Comparison of ENCODE assay signal across 15 cellular contexts in the genomic region with DNA sequence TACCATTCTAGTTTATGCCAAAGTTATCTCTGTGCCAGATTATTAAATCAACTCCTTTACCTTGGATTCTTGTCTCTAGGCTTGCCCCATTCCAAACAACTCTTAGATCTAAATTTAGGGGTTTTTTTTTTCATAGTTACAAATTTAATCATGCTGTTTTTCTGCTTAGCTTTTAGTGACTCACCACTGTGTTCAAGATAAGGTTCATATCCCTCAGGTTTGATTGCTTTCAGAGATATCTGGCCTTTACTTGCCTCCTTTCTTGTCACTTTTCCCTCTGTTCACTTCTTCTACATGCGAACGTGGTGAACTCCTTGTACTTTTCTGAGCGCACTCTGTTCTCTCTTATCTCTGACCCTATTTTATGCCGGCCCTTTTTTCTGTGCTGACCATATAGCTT.
"Had no signal": no experiment of that assay in that cellular context is flagged by ENCODE, and none has a peak within 500 bp of the region (broad histone marks: within the 10 kb centered on the region; RNA-seq: fewer than 3 reads in every experiment).

No MANE protein-coding gene starts in this region.

- H3K27ac ChIP-seq: breast epithelium, dorsolateral prefrontal cortex, esophagus muscularis mucosa, heart left ventricle, neutrophil, sigmoid colon, thoracic aorta had no signal

- H3K4me1 ChIP-seq: breast epithelium, esophagus muscularis mucosa, heart left ventricle, sigmoid colon had no signal

- ATAC-seq: heart left ventricle; left lobe of liver; mucosa of descending colon; naive thymus-derived CD8-positive, alpha-beta T cell; stimulated activated naive CD8-positive, alpha-beta T cell treated with anti-CD3 and anti-CD28 coated beads, Interleukin-15, amount 100 ng/mL, for 72 hours had no signal

- H3K27me3 ChIP-seq: breast epithelium, dorsolateral prefrontal cortex, esophagus muscularis mucosa, heart left ventricle, neutrophil, sigmoid colon had no signal

- DNase-seq: activated effector memory CD4-positive, alpha-beta T cell treated with Interleukin-2 at 50 U/mL for 16 hours; dorsolateral prefrontal cortex; foreskin melanocyte; heart left ventricle; mucosa of descending colon; naive thymus-derived CD8-positive, alpha-beta T cell; sigmoid colon; stimulated activated CD4-positive, alpha-beta T cell treated with anti-CD3 and anti-CD28 coated beads, Interleukin-4, amount 100 ng/mL, for 1 hour; stimulated activated CD8-positive, alpha-beta memory T cell treated with anti-CD3 and anti-CD28 coated beads, Interleukin-4, amount 100 ng/mL, for 48 hours; stimulated activated naive CD8-positive, alpha-beta T cell treated with anti-CD3 and anti-CD28 coated beads, Interleukin-15, amount 100 ng/mL, for 72 hours had no signal
